1 cellular context compared by ENCODE assay signal in the genomic region with DNA sequence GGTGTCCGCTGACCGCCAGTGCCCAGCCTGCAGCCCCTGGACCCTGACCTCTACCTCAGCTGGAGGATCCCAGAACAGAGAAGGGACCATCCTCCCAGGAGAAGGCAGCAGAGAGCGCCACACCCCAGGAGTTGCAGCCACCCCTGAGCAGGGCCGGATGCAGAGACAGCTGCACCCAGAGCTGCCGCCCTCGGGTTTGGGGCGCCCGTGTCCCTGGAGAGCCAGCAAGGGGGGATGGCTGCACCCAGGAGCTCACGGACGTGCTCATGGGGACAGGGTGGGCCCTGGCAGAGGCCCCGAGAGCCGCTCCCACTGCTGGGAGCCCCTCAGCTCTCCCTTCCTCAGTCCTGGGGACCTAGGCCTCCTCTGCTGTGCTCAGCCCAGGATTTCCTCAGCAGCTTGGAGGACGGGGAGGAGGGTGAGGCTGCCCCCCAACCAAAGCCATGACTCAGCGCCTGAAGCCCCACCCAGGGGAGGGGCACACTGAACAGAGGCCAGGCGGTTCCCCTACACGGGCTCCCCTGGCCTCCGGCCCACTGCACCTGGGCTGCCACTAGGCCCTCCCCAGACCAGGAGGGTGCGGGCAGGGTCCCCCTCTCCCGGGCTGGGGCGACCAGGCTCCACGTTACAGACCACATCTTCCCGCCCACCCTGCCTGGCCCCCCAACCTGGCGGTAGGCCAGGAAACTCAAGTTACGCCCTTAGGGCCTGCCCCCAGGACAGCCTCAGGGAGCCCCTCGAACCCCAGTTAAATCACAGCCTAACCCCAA.
TF ChIP-seq lines count a peak whose summit lies in the region.

No MANE protein-coding gene starts in this region.

TF ChIP-seq in GM23338, 12 proteins besides CTCF, POLR2A, EP300 and RAD21 (continued from another document):
- TF ChIP-seq, protein P1, sequence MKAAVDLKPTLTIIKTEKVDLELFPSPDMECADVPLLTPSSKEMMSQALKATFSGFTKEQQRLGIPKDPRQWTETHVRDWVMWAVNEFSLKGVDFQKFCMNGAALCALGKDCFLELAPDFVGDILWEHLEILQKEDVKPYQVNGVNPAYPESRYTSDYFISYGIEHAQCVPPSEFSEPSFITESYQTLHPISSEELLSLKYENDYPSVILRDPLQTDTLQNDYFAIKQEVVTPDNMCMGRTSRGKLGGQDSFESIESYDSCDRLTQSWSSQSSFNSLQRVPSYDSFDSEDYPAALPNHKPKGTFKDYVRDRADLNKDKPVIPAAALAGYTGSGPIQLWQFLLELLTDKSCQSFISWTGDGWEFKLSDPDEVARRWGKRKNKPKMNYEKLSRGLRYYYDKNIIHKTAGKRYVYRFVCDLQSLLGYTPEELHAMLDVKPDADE (IDR thresholded peaks at IDR 0.05) = no peak
- TF ChIP-seq JUNB (IDR thresholded peaks at IDR 0.05; ENCODE audit: unreplicated experiment) = no peak
TF ChIP-seq in GM23338: peak in this region for 0.
